Comparison of ENCODE assay signal across 9 cellular contexts in genomic region chr9:137168907-137169763, GRCh38. TPM values are rescaled to one million over a fixed set of nuclear protein-coding genes. Genes with fewer than 3 reads are reported as not detected.
A peak's percentile ranks its signal among the peaks of the same experiment; 100 is the strongest.
DNase-seq lines count a peak whose midpoint lies in the region; ATAC-seq and TF ChIP-seq lines count a peak whose summit lies in the region.
"Had no signal": no experiment of that assay in that cellular context is flagged by ENCODE, and none has a peak within 500 bp of the region (broad histone marks: within the 10 kb centered on the region; RNA-seq: fewer than 3 reads in every experiment).

No MANE protein-coding gene starts in this region.

- peaks cover 1% of the 10 kb centered on the region for H3K4me1 Mint-ChIP-seq in mesothelial cell of epicardium

- ATAC-seq in HG02610 (IDR thresholded peaks at IDR 0.05; ENCODE audit: unreplicated experiment): no peak
- no peak for ATAC-seq in HG03469 (IDR thresholded peaks at IDR 0.05; ENCODE audit: unreplicated experiment)
- ATAC-seq in GM21528 (IDR thresholded peaks at IDR 0.05; ENCODE audit: low FRiP score, unreplicated experiment): no peak

- no peaks in the 10 kb centered on the region for H3K9me3 Mint-ChIP-seq in mesothelial cell of epicardium

- no peak for TF ChIP-seq CTCF in HL-60 (IDR thresholded peaks at IDR 0.05; ENCODE audit: insufficient read depth, low read length)
- no peak for TF ChIP-seq CTCF in colonic mucosa (IDR thresholded peaks at IDR 0.05)
- no peak for TF ChIP-seq CTCF in mesothelial cell of epicardium (IDR thresholded peaks at IDR 0.05; ENCODE audit: unreplicated experiment)

- H3K4me3 ChIP-seq in HL-60 (replicated peaks; ENCODE audit: insufficient read depth, low read length) (peak overlapping the region; percentile 40), colonic mucosa (peak overlapping the region; percentile 40)
- H3K4me3 ChIP-seq: SJSA1 had no signal

- H3K27ac ChIP-seq in HL-60 (replicated peaks) (no peak overlapping the region), colonic mucosa (no peak overlapping the region)
- H3K27ac ChIP-seq: SJSA1 had no signal

- no peaks in the 10 kb centered on the region for H3K36me3 ChIP-seq in colonic mucosa
- H3K36me3 ChIP-seq: SJSA1 had no signal

- H3K9me3 ChIP-seq in colonic mucosa: no peaks in the 10 kb centered on the region
- H3K9me3 ChIP-seq: SJSA1 had no signal

- peaks cover 87% of the 10 kb centered on the region for H3K27me3 Mint-ChIP-seq in mesothelial cell of epicardium (ENCODE audit: low read depth)

- peaks cover 18% of the 10 kb centered on the region for H3K4me1 ChIP-seq in colonic mucosa

- intact Hi-C loops in colonic mucosa (cut with DNase I): no loop called here

- no peak overlapping the region for H3K27ac Mint-ChIP-seq in mesothelial cell of epicardium

- H3K9ac ChIP-seq in colonic mucosa (ENCODE audit: low read depth in 2 of 2, low read length in 2 of 2): peak overlapping the region; percentile 34 to 35

- peak overlapping the region; percentile 57 for H3K4me3 Mint-ChIP-seq in mesothelial cell of epicardium

- DNase-seq in DMS114 treated with DMSO at 0.1 percent for 48 hours (lab: John Stamatoyannopoulos, UW; ENCODE audit: unreplicated experiment) (peak; percentile 32), HL-60 (ENCODE audit: low read depth in 1 of 2, low spot score in 1 of 2) (peak; percentile 55 to 79), NOMO-1 treated with dmso at 0.1 percent for 144 hours (lab: John Stamatoyannopoulos, UW; ENCODE audit: unreplicated experiment) (peak; percentile 53), colonic mucosa (peak; percentile 64), mesothelial cell of epicardium (ENCODE audit: low spot score in 2 of 2, unreplicated experiment in 2 of 2) (peak in 1 of 2 experiments; percentile 53)

- H3K36me3 Mint-ChIP-seq in mesothelial cell of epicardium: no peaks in the 10 kb centered on the region

- H3K27me3 ChIP-seq in HL-60 (ENCODE audit: insufficient read depth, poor library complexity, severe bottlenecking): peaks cover 21% of the 10 kb centered on the region
- H3K27me3 ChIP-seq in colonic mucosa: peaks cover 58% of the 10 kb centered on the region

RNA-seq across cellular contexts. Expression of gene LRRC26, which starts 0.7 kb away (rescaled TPM):
- total RNA-seq in colonic mucosa: 10 to 100 TPM; 64.6 to 95.8 TPM
- total RNA-seq in mesothelial cell of epicardium: not detected in 3 replicates
- total RNA-seq: SJSA1 had no signal

RNA-seq across cellular contexts. Expression of gene TMEM210, which starts 2.7 kb away (rescaled TPM):
- total RNA-seq in colonic mucosa: under 1 TPM in 1 of 2 donors, not detected in 1; 0.67 TPM
- total RNA-seq in mesothelial cell of epicardium: not detected in 3 replicates
- total RNA-seq: SJSA1 had no signal

RNA-seq across cellular contexts. Expression of gene ANAPC2, which starts 19.2 kb away (rescaled TPM):
- total RNA-seq in colonic mucosa: 10 to 100 TPM; 33.8 to 67.8 TPM
- total RNA-seq in mesothelial cell of epicardium: 86.1 to 89.3 TPM (median 87.1 TPM) in 3 replicates

RNA-seq across cellular contexts. Expression of gene SSNA1, which starts 19.3 kb away (rescaled TPM):
- total RNA-seq in colonic mucosa: 100 to 1,000 TPM in 1 of 2 donors, 10 to 100 TPM in 1; 60.0 to 100 TPM
- 40.9 to 43.8 TPM (median 42.8 TPM) in 3 replicates for total RNA-seq in mesothelial cell of epicardium

RNA-seq across cellular contexts. Expression of gene GRIN1, which starts 30.2 kb away (rescaled TPM):
- total RNA-seq in colonic mucosa (under 1 TPM; 0.47 to 0.93 TPM), mesothelial cell of epicardium (0.58 to 0.99 TPM (median 0.64 TPM) in 3 replicates)
- total RNA-seq: SJSA1 had no signal

Comparison
In these comparisons a context has a peak if more than half of its experiments do, and no peak if none do; other contexts are left out.
1. RNA of gene LRRC26, which starts 0.7 kb away (total RNA-seq): 64.6 to 95.8 TPM in colonic mucosa; not detected in mesothelial cell of epicardium; every median in the first group is over 10 times any median in the second.